1 cellular context compared by ENCODE assay signal in genomic region chr9:137278913-137279711, GRCh38.
TF ChIP-seq lines count a peak whose summit lies in the region.

No MANE protein-coding gene starts in this region.

TF ChIP-seq in IMR-90, 13 proteins besides CTCF, POLR2A, EP300 and RAD21:
- TF ChIP-seq SMC3 (IDR thresholded peaks at IDR 0.05; ENCODE audit: low read depth, low read length) = no peak
- TF ChIP-seq RFX5 (IDR thresholded peaks at IDR 0.05; ENCODE audit: low read depth, low read length) = no peak
- TF ChIP-seq MAFK (IDR thresholded peaks at IDR 0.05; ENCODE audit: low read depth, low read length) = no peak
- TF ChIP-seq USF2 (IDR thresholded peaks at IDR 0.05; ENCODE audit: low read depth, low read length) = no peak
- TF ChIP-seq MAZ (IDR thresholded peaks at IDR 0.05; ENCODE audit: borderline replicate concordance, low read depth, low read length) = no peak
- TF ChIP-seq BHLHE40 (IDR thresholded peaks at IDR 0.05; ENCODE audit: low read depth, low read length) = no peak
- TF ChIP-seq MXI1 (IDR thresholded peaks at IDR 0.05; ENCODE audit: borderline replicate concordance, low read depth, low read length) = no peak
- TF ChIP-seq NFE2L2 (IDR thresholded peaks at IDR 0.05; ENCODE audit: low read depth, low read length) = no peak
- no peak for TF ChIP-seq ELK1 (IDR thresholded peaks at IDR 0.05; ENCODE audit: borderline replicate concordance, low read depth, low read length)
- TF ChIP-seq CEBPB (IDR thresholded peaks at IDR 0.05; ENCODE audit: low read depth, low read length) = no peak
- TF ChIP-seq RCOR1 (IDR thresholded peaks at IDR 0.05; ENCODE audit: insufficient replicate concordance, low read length) = no peak
- TF ChIP-seq FOS (IDR thresholded peaks at IDR 0.05; ENCODE audit: low read depth, low read length) = no peak
- TF ChIP-seq CHD1 (IDR thresholded peaks at IDR 0.05; ENCODE audit: low read depth, low read length) = no peak
